In genomic region chr4:10687526-10687925, GRCh38 we compare ENCODE assay signal across 29 cellular contexts. TPM values are rescaled to one million over a fixed set of nuclear protein-coding genes. Genes with fewer than 3 reads are reported as not detected.
DNase-seq lines count a peak whose midpoint lies in the region; ATAC-seq, FAIRE-seq and TF ChIP-seq lines count a peak whose summit lies in the region.
"Had no signal": no experiment of that assay in that cellular context is flagged by ENCODE, and none has a peak within 500 bp of the region (broad histone marks: within the 10 kb centered on the region; RNA-seq: fewer than 3 reads in every experiment).

No MANE protein-coding gene starts in this region.

- H2BK12ac ChIP-seq in H1 (ENCODE audit: low read depth, low read length): no peak overlapping the region
- no peak overlapping the region for H2BK12ac ChIP-seq in trophoblast cell (ENCODE audit: low read length)

- no peak for ATAC-seq in stimulated activated naive CD8-positive, alpha-beta T cell treated with anti-CD3 and anti-CD28 coated beads, Interleukin-15, Interleukin-2, amounts not matched to agents 100 U/mL and 50 U/mL, for 24 hours
- ATAC-seq in HG02588 (IDR thresholded peaks at IDR 0.05; ENCODE audit: unreplicated experiment): no peak
- no peak for ATAC-seq in CD4-positive, alpha-beta T cell (ENCODE audit: poor library complexity)
- ATAC-seq: A549; CD8-positive, alpha-beta T cell; Panc1 had no signal

- H4K8ac ChIP-seq in H1 (ENCODE audit: extremely low read depth, insufficient read depth, low read length) (no peak overlapping the region), trophoblast cell (ENCODE audit: low read depth, low read length) (no peak overlapping the region)

- no peak overlapping the region for H2BK20ac ChIP-seq in H1 (ENCODE audit: low read length)

- H3K27me3 Mint-ChIP-seq in CD4-positive, alpha-beta T cell: no peaks in the 10 kb centered on the region
- H3K27me3 Mint-ChIP-seq: IgD-negative memory B cell had no signal

- CTCF ChIA-PET in H1 (lab: Charles Lee; ENCODE audit: partially characterized antibody): no interaction called here
- CTCF ChIA-PET in CD4-positive, alpha-beta T cell (lab: Charles Lee): no interaction called here

- 91% methylated on average over 5 of the region's 5 CpGs; no CpG with 5 or more reads in 1 of the 2 experiments for WGBS in H1 (ENCODE audit: extremely low coverage in 1 of 2, insufficient coverage in 1 of 2, insufficient read length in 1 of 2, insufficient replicate concordance in 2 of 2, low coverage in 1 of 2, low lambda C conversion rate in 2 of 2, missing lambda C conversion rate in 1 of 2), 2 experiments
- WGBS in trophoblast cell (ENCODE audit: extremely low coverage, insufficient coverage, insufficient read length): no CpG with 5 or more reads among the region's 5 CpGs

- TF ChIP-seq CTCF in H1 (IDR thresholded peaks at IDR 0.05; ENCODE audit: control extremely low read depth in 1 of 3, insufficient read depth in 1 of 3, low read depth in 1 of 3, low read length in 3 of 3): no peak
- TF ChIP-seq CTCF in CD4-positive, alpha-beta T cell (IDR thresholded peaks at IDR 0.05): no peak

- H3K27ac ChIP-seq in H1 (ENCODE audit: low read depth, low read length): no peak overlapping the region
- no peak overlapping the region for H3K27ac ChIP-seq in trophoblast cell (ENCODE audit: low read depth, low read length)
- no peak overlapping the region for H3K27ac ChIP-seq in CD4-positive, alpha-beta T cell (ENCODE audit: low read depth, low read length)
- H3K27ac ChIP-seq: A549, KMS-11, RWPE1 had no signal

- no peak overlapping the region for H2AK5ac ChIP-seq in H1 (ENCODE audit: low read depth, low read length)
- no peak overlapping the region for H2AK5ac ChIP-seq in trophoblast cell (ENCODE audit: low read length)

- POLR2A ChIA-PET in H1 (lab: Charles Lee; ENCODE audit: partially characterized antibody): no interaction called here
- POLR2A ChIA-PET in CD4-positive, alpha-beta T cell (lab: Charles Lee): no interaction called here

- no peak overlapping the region for H3K27ac Mint-ChIP-seq in CD4-positive, alpha-beta T cell
- H3K27ac Mint-ChIP-seq: CD8-positive, alpha-beta T cell; IgD-negative memory B cell had no signal

- TF ChIP-seq RAD21 in H1 (IDR thresholded peaks at IDR 0.05 in 1 of 2, conservative IDR thresholded peaks at IDR 0.05 in 1 of 2; ENCODE audit: low read depth in 2 of 2, low read length in 2 of 2): no peak

- no peaks in the 10 kb centered on the region for H3K9me3 Mint-ChIP-seq in CD4-positive, alpha-beta T cell
- H3K9me3 Mint-ChIP-seq: CD8-positive, alpha-beta T cell; IgD-negative memory B cell had no signal

- H4K20me1 ChIP-seq in H1 (replicated peaks in 1 of 2; ENCODE audit: control insufficient read depth in 1 of 2, insufficient read depth in 2 of 2, low read length in 2 of 2): no peaks in the 10 kb centered on the region

- intact Hi-C loops in CD4-positive, alpha-beta T cell (cut with DNase I, micrococcal nuclease): no loop called here

- no peak overlapping the region for H3K4ac ChIP-seq in H1 (replicated peaks; ENCODE audit: insufficient read length, low read depth, low read length)
- H3K4ac ChIP-seq in trophoblast cell (ENCODE audit: low read depth, low read length): no peak overlapping the region

- H3K23ac ChIP-seq in H1 (ENCODE audit: insufficient read length): no peak overlapping the region
- H3K23ac ChIP-seq in trophoblast cell (ENCODE audit: low read length): no peak overlapping the region

- H3K4me1 ChIP-seq in H1 (replicated peaks in 1 of 4; ENCODE audit: control insufficient read depth in 3 of 4, insufficient read depth in 4 of 4, low read length in 3 of 4) (peaks cover 0 to 4% (median 0%) of the 10 kb centered on the region in 4 experiments; a peak in 2 of 7 replicates), trophoblast cell (ENCODE audit: control insufficient read depth in 1 of 2, insufficient read depth in 2 of 2, low read length in 2 of 2) (peaks cover 0 to 3% of the 10 kb centered on the region in 2 experiments)
- H3K4me1 ChIP-seq: A549, Caco-2 had no signal

- no peak overlapping the region for H4K5ac ChIP-seq in H1 (ENCODE audit: insufficient read length, low read depth, low read length)

- FAIRE-seq in GM18507 (lab: Jason Lieb, UNC) (peak; percentile 31), H1 (lab: Jason Lieb, UNC) (no peak)
- FAIRE-seq: A549 had no signal

- H3K14ac ChIP-seq in H1 (ENCODE audit: insufficient read length): no peak overlapping the region
- H3K14ac ChIP-seq in trophoblast cell (ENCODE audit: low read length): no peak overlapping the region

- H3K4me1 Mint-ChIP-seq in CD4-positive, alpha-beta T cell (ENCODE audit: low read depth): no peaks in the 10 kb centered on the region

- H3K9ac ChIP-seq in H1 (replicated peaks in 1 of 4; ENCODE audit: extremely low read depth in 1 of 4, low read depth in 3 of 4, low read length in 3 of 4): no peak overlapping the region
- no peak overlapping the region for H3K9ac ChIP-seq in trophoblast cell (ENCODE audit: low read length)
- H3K9ac ChIP-seq: KMS-11 had no signal

- H3K4me3 Mint-ChIP-seq in CD4-positive, alpha-beta T cell: no peak overlapping the region
- H3K4me3 Mint-ChIP-seq: CD8-positive, alpha-beta T cell had no signal

- no peaks in the 10 kb centered on the region for H3K27me3 ChIP-seq in H1 (replicated peaks in 1 of 4; ENCODE audit: control insufficient read depth in 3 of 4, extremely low read depth in 1 of 4, insufficient read depth in 3 of 4, low read length in 3 of 4)
- no peaks in the 10 kb centered on the region for H3K27me3 ChIP-seq in trophoblast cell (ENCODE audit: insufficient read depth, low read length)
- no peaks in the 10 kb centered on the region for H3K27me3 ChIP-seq in CD4-positive, alpha-beta T cell (ENCODE audit: control insufficient read depth, insufficient read depth, low read length)

- H2BK5ac ChIP-seq in H1 (ENCODE audit: low read depth, low read length) (no peak overlapping the region), trophoblast cell (ENCODE audit: low read depth, low read length, poor library complexity) (no peak overlapping the region)

- H2BK15ac ChIP-seq in H1 (ENCODE audit: low read length): no peak overlapping the region

- no peaks in the 10 kb centered on the region for H3K9me3 ChIP-seq in H1 (ENCODE audit: insufficient read depth in 2 of 2, low read depth in 1 of 2, low read length in 1 of 2)
- H3K9me3 ChIP-seq in trophoblast cell (ENCODE audit: insufficient read depth, low read depth, low read length): no peaks in the 10 kb centered on the region
- H3K9me3 ChIP-seq in CD4-positive, alpha-beta T cell (ENCODE audit: control insufficient read depth, low read length): no peaks in the 10 kb centered on the region
- H3K9me3 ChIP-seq: A549, Caco-2 had no signal

- H3K23me2 ChIP-seq in H1 (ENCODE audit: low read depth, low read length): no peaks in the 10 kb centered on the region

- no peaks in the 10 kb centered on the region for H3K79me1 ChIP-seq in H1 (ENCODE audit: low read depth, low read length)
- no peaks in the 10 kb centered on the region for H3K79me1 ChIP-seq in trophoblast cell (ENCODE audit: low read length)

- H3K79me2 ChIP-seq in H1 (ENCODE audit: control insufficient read depth in 1 of 2, insufficient read depth in 2 of 2, low read length in 2 of 2) (no peaks in the 10 kb centered on the region), trophoblast cell (ENCODE audit: control insufficient read depth, insufficient read depth, low read length, poor library complexity) (no peaks in the 10 kb centered on the region)

- no peak overlapping the region for H3K18ac ChIP-seq in H1 (ENCODE audit: extremely low read depth, low read length)
- H3K18ac ChIP-seq in trophoblast cell (ENCODE audit: low read length): no peak overlapping the region

- H2AFZ ChIP-seq in H1 (ENCODE audit: low read length): peak overlapping the region; percentile 86; the same call in 1 of the 2 replicates
- H2AFZ ChIP-seq in trophoblast cell (ENCODE audit: insufficient read depth, low read length, poor library complexity): no peak overlapping the region

- DNase-seq in GM18507 (ENCODE audit: extremely low spot score, insufficient read length, low read depth) (no peak), H1 (ENCODE audit: low read depth in 1 of 2, low spot score in 2 of 2) (no peak), islet precursor cell (peak; percentile 69), trophoblast cell (peak; percentile 12 to 62), GM19240 (ENCODE audit: insufficient read length, low spot score) (no peak)
- no peak for DNase-seq in stimulated activated naive CD8-positive, alpha-beta T cell treated with anti-CD3 and anti-CD28 coated beads, Interleukin-15, Interleukin-2, amounts not matched to agents 100 U/mL and 50 U/mL, for 24 hours
- DNase-seq in CD4-positive, alpha-beta T cell: no peak
- DNase-seq: AML-193; C1 segment of cervical spinal cord; Caco-2; CD8-positive, alpha-beta T cell; DMS79; EL; GF-D8; MM.1S; NCI-H1417; NCI-H1694; NCI-H2029 treated with DMSO at 0.1 percent for 48 hours; NCI-H446 treated with DMSO at 0.1 percent for 48 hours; NCI-H526 treated with DMSO at 0.1 percent for 48 hours; SHP77; T-helper 1 cell had no signal

- H4K12ac ChIP-seq in trophoblast cell (ENCODE audit: low read depth, low read length): no peak overlapping the region

- no peak for TF ChIP-seq POLR2A in H1 (IDR thresholded peaks at IDR 0.05; ENCODE audit: control extremely low read depth in 1 of 2, low read depth in 2 of 2, low read length in 2 of 2)

- H3K4me2 ChIP-seq in H1 (ENCODE audit: insufficient read depth in 1 of 2, low read depth in 2 of 2, low read length in 2 of 2) (no peak overlapping the region), trophoblast cell (ENCODE audit: low read length) (no peak overlapping the region)
- H3K4me2 ChIP-seq: A549, KMS-11 had no signal

- H4K91ac ChIP-seq in H1 (replicated peaks; ENCODE audit: insufficient read length, low read length) (no peak overlapping the region), trophoblast cell (ENCODE audit: low read depth, low read length) (no peak overlapping the region)

- H3K56ac ChIP-seq in H1 (replicated peaks; ENCODE audit: insufficient read length, low read depth, low read length): no peak overlapping the region

- no peak for TF ChIP-seq EP300 in H1 (IDR thresholded peaks at IDR 0.05; ENCODE audit: borderline replicate concordance in 1 of 2, low read depth in 2 of 2, low read length in 2 of 2)

- no peaks in the 10 kb centered on the region for H3K36me3 Mint-ChIP-seq in CD4-positive, alpha-beta T cell (ENCODE audit: low read depth)
- H3K36me3 Mint-ChIP-seq: CD8-positive, alpha-beta T cell; IgD-negative memory B cell had no signal

- H3K4me3 ChIP-seq in H1 (ENCODE audit: extremely low read depth in 1 of 4, insufficient read depth in 2 of 4, low read depth in 3 of 4, low read length in 4 of 4) (no peak overlapping the region), trophoblast cell (ENCODE audit: low read depth, low read length) (no peak overlapping the region)
- H3K4me3 ChIP-seq: A549 had no signal

- H2BK120ac ChIP-seq in H1 (replicated peaks; ENCODE audit: low read depth, low read length) (no peak overlapping the region), trophoblast cell (ENCODE audit: insufficient read depth, low read length, poor library complexity) (no peak overlapping the region)

- H3K36me3 ChIP-seq in H1 (ENCODE audit: control insufficient read depth in 2 of 4, insufficient read depth in 4 of 4, low read length in 3 of 4): no peaks in the 10 kb centered on the region
- H3K36me3 ChIP-seq in trophoblast cell (ENCODE audit: control insufficient read depth in 1 of 2, insufficient read depth in 2 of 2, low read length in 2 of 2): no peaks in the 10 kb centered on the region

RNA-seq across cellular contexts. Expression of gene CLNK, which starts 3.0 kb away (rescaled TPM):
- not detected in 2 replicates for total RNA-seq in H1 (2021; fragmentation: NEBNext Ultra II Directional; extraction: Animal tissue kit (Norgen Biotek cat#: 25700))
- not detected in 2 replicates for polyA plus RNA-seq in H1 (2011; rRNA removed)
- polyA plus RNA-seq in H1 (2011; cell fraction: cytosol; rRNA removed): not detected
- polyA plus RNA-seq in H1 (2011; cell fraction: nucleus; rRNA removed): not detected
- polyA plus RNA-seq in H1 (2012, experiment 1 of 2): not detected in 4 replicates
- polyA plus RNA-seq in H1 (2012, experiment 2 of 2): not detected
- polyA plus RNA-seq in H1 (2013, experiment 1 of 2): not detected
- not detected for polyA plus RNA-seq in H1 (2013, experiment 2 of 2)
- polyA minus RNA-seq in H1 (2011; rRNA and poly(A)+ RNA removed): not detected in 2 replicates
- polyA minus RNA-seq in H1 (2011; cell fraction: cytosol; rRNA and poly(A)+ RNA removed): not detected
- polyA minus RNA-seq in H1 (2011; cell fraction: nucleus; rRNA and poly(A)+ RNA removed): not detected
- 0.03 TPM in 2 replicates for polyA plus RNA-seq in trophoblast cell (2013)
- total RNA-seq in CD4-positive, alpha-beta T cell: under 1 TPM; 0.05 to 0.17 TPM
- total RNA-seq: Caco-2; CD8-positive, alpha-beta T cell; H4 had no signal
- polyA plus RNA-seq: A549 had no signal

Comparison
In these comparisons a context has a peak if more than half of its experiments do, and no peak if none do; other contexts are left out.
1. DNase-seq: peak in islet precursor cell (single experiment) and trophoblast cell (2 of 2); none in GM18507 (single experiment), H1 (0 of 2), stimulated activated naive CD8-positive, alpha-beta T cell treated with anti-CD3 and anti-CD28 coated beads, Interleukin-15, Interleukin-2, amounts not matched to agents 100 U/mL and 50 U/mL, for 24 hours (single experiment), CD4-positive, alpha-beta T cell (0 of 10) and GM19240 (single experiment).